Comparison of ENCODE assay signal across 2 cellular contexts in genomic region chr3:196444495-196444894, GRCh38.
A peak's percentile ranks its signal among the peaks of the same experiment; 100 is the strongest.
TF ChIP-seq lines count a peak whose summit lies in the region.

No MANE protein-coding gene starts in this region.

TF ChIP-seq in HepG2, 621 proteins besides CTCF, POLR2A, EP300 and RAD21:
- TF ChIP-seq MIER2 (CRISPR knock-in tag; IDR thresholded peaks at IDR 0.05) (no peak), NBN (conservative IDR thresholded peaks at IDR 0.05) (no peak), HNRNPK (IDR thresholded peaks at IDR 0.05; ENCODE audit: low read depth, low read length, poor library complexity, severe bottlenecking) (peak; percentile 58), PCBP2 (optimal IDR thresholded peaks at IDR 0.05; ENCODE audit: low read depth, low read length, poor library complexity, severe bottlenecking) (peak; percentile 52)

TF ChIP-seq in K562, 482 proteins besides CTCF, POLR2A, EP300 and RAD21 (continues in another document):
- TF ChIP-seq GTF3C2 (IDR thresholded peaks at IDR 0.05; ENCODE audit: borderline replicate concordance, extremely low read depth, insufficient read length) (no peak), ZNF445 (CRISPR knock-in tag; IDR thresholded peaks at IDR 0.05; ENCODE audit: low read depth) (no peak), MCM3 (IDR thresholded peaks at IDR 0.05) (no peak), CHD7 (IDR thresholded peaks at IDR 0.05; ENCODE audit: low read depth, low read length) (no peak), PURB (CRISPR knock-in tag; IDR thresholded peaks at IDR 0.05; ENCODE audit: low read depth) (no peak), THAP12 (CRISPR knock-in tag; IDR thresholded peaks at IDR 0.05) (no peak), SIX5 (IDR thresholded peaks at IDR 0.05; ENCODE audit: borderline replicate concordance in 1 of 2, insufficient read depth in 1 of 2, low read depth in 1 of 2, low read length in 2 of 2) (no peak), MYNN (IDR thresholded peaks at IDR 0.05) (no peak), MYNN (CRISPR knock-in tag; IDR thresholded peaks at IDR 0.05) (no peak), HLTF (IDR thresholded peaks at IDR 0.05) (no peak), NFE2 (IDR thresholded peaks at IDR 0.05; ENCODE audit: low read depth) (no peak), FOXA1 (IDR thresholded peaks at IDR 0.05; ENCODE audit: borderline replicate concordance) (no peak), TEAD2 (tag; IDR thresholded peaks at IDR 0.05) (0 out of 2 replicates have a peak, but pooled peaks have one; percentile 34), SMARCE1 (IDR thresholded peaks at IDR 0.05) (no peak), MLLT1 (IDR thresholded peaks at IDR 0.05) (0 out of 4 replicates have a peak, but pooled peaks of 1 of the 2 experiments have one; percentile 37), ZNF121 (CRISPR knock-in tag; conservative IDR thresholded peaks at IDR 0.05) (no peak), SMAD2 (IDR thresholded peaks at IDR 0.05; ENCODE audit: low read depth, low read length) (no peak), ZNF316 (IDR thresholded peaks at IDR 0.05) (no peak), ZMIZ1 (IDR thresholded peaks at IDR 0.05; ENCODE audit: low read depth in 2 of 2, low read length in 2 of 2) (no peak), SNIP1 (IDR thresholded peaks at IDR 0.05; ENCODE audit: low read depth) (no peak), OTX1 (CRISPR knock-in tag; IDR thresholded peaks at IDR 0.05) (peak; percentile 89), MTF1 (CRISPR knock-in tag; IDR thresholded peaks at IDR 0.05; ENCODE audit: borderline replicate concordance) (no peak), MXD1 (CRISPR knock-in tag; IDR thresholded peaks at IDR 0.05; ENCODE audit: borderline replicate concordance, poor library complexity, severe bottlenecking) (no peak), DMBX1 (CRISPR knock-in tag; IDR thresholded peaks at IDR 0.05; ENCODE audit: borderline replicate concordance) (no peak), PHF20 (IDR thresholded peaks at IDR 0.05; ENCODE audit: partially characterized antibody) (no peak), SAP30 (IDR thresholded peaks at IDR 0.05; ENCODE audit: borderline replicate concordance, insufficient read depth, low read depth, low read length, poor library complexity, severe bottlenecking) (no peak), ELF4 (CRISPR knock-in tag; IDR thresholded peaks at IDR 0.05) (peak; percentile 81; the same call in 1 of the 2 replicates), TEAD4 (IDR thresholded peaks at IDR 0.05; ENCODE audit: low read length) (no peak), TEAD4 (CRISPR knock-in tag; IDR thresholded peaks at IDR 0.05; ENCODE audit: borderline replicate concordance) (no peak), ZFP91 (CRISPR knock-in tag; IDR thresholded peaks at IDR 0.05) (no peak)
